20 cellular contexts compared by ENCODE assay signal in the genomic region with DNA sequence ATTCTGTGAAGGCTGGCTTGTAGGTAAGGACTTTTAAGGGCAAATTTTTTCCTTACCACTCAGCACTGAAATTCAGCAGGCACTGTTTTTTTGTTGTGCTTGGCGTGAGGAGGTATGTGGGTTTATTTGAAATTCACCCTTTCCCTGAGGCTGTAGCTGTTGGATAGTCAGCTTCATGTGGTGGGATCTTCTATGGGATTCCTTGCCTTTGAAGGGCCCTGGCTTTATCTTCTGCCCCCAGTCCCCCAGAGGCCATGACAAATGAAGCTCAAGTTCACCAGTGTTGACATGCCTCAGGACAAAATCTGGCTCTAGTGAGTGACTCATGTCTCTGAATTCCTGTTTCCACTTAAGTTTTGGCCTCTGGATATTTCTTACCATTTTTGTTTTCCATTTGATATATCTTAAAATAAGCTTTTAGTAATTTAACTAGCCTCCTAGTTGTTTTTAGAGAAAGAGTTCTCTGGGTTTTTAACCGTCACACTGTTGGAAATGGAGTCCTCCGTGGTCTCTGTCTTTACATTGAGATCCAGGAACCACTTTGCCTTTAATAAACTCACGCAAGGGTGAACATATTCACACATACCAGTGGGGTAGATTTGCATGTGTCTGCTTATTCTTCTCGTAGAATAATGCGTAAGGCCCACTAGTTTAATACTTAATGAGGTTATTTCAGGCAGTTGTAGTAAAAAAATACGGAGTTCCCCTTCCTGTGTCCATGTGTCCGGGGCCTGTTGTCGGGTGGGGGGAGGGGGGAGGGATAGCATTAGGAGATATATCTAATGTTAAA.
DNase-seq lines count a peak whose midpoint lies in the region; ATAC-seq and TF ChIP-seq lines count a peak whose summit lies in the region.
"Had no signal": no experiment of that assay in that cellular context is flagged by ENCODE, and none has a peak within 500 bp of the region (broad histone marks: within the 10 kb centered on the region; RNA-seq: fewer than 3 reads in every experiment).

No MANE protein-coding gene starts in this region.

- H4K20me1 ChIP-seq in PC-3 (ENCODE audit: low read length) = no peaks in the 10 kb centered on the region

- no peaks in the 10 kb centered on the region for H3K9me2 ChIP-seq in PC-3 (replicated peaks; ENCODE audit: low read length)

- no peak overlapping the region for H2BK5ac ChIP-seq in neuronal stem cell (ENCODE audit: low read length)

- CTCF ChIA-PET in PC-3 (lab: Charles Lee) = no interaction called here

- peaks cover 4% of the 10 kb centered on the region for H3K27me3 ChIP-seq in PC-3 (ENCODE audit: low read length)
- no peaks in the 10 kb centered on the region for H3K27me3 ChIP-seq in endodermal cell (ENCODE audit: control insufficient read depth, insufficient read depth, low read length, poor library complexity, severe bottlenecking)
- H3K27me3 ChIP-seq in neuronal stem cell (ENCODE audit: control insufficient read depth in 3 of 3, insufficient read depth in 3 of 3, low read depth in 1 of 3, low read length in 3 of 3) = no peaks in the 10 kb centered on the region
- H3K27me3 ChIP-seq: BE2C, body of pancreas, foreskin keratinocyte had no signal

- H3F3A ChIP-seq in PC-3 (ENCODE audit: low read length, unreplicated experiment) = no peaks in the 10 kb centered on the region

- H3K27ac ChIP-seq in PC-3 (ENCODE audit: low read length) (no peak overlapping the region), endodermal cell (ENCODE audit: low read depth, low read length) (no peak overlapping the region), neuronal stem cell (replicated peaks; ENCODE audit: low read length) (no peak overlapping the region)
- H3K27ac ChIP-seq: body of pancreas, foreskin keratinocyte had no signal

- peak overlapping the region; percentile 2 for H3K27ac Mint-ChIP-seq in endodermal cell
- H3K27ac Mint-ChIP-seq: activated B cell treated with CpG ODN at 0.5 μM for 24 hours; activated CD8-positive, alpha-beta memory T cell treated with anti-CD3 and anti-CD28 coated beads, Interleukin-2, amount 10 ng/mL, durations not matched to agents 7 days and 5 days; natural killer cell had no signal

- no peak overlapping the region for H3K9ac ChIP-seq in PC-3 (ENCODE audit: low read length)
- no peak overlapping the region for H3K9ac ChIP-seq in endodermal cell (ENCODE audit: extremely low read depth, low read length, poor library complexity, severe bottlenecking)
- no peak overlapping the region for H3K9ac ChIP-seq in neuronal stem cell (ENCODE audit: low read depth, low read length, poor library complexity)

- no peak overlapping the region for H4K91ac ChIP-seq in neuronal stem cell (ENCODE audit: low read depth, low read length, poor library complexity)

- no peak overlapping the region for H3K18ac ChIP-seq in neuronal stem cell (ENCODE audit: low read length)

- no peak overlapping the region for H3K4me3 ChIP-seq in PC-3 (ENCODE audit: low read length)
- no peak overlapping the region for H3K4me3 ChIP-seq in endodermal cell (ENCODE audit: low read length)
- H3K4me3 ChIP-seq in neuronal stem cell (ENCODE audit: low read length in 2 of 2) = no peak overlapping the region
- H3K4me3 ChIP-seq: body of pancreas, lung had no signal

- H2AK5ac ChIP-seq in neuronal stem cell (ENCODE audit: low read depth, low read length) = no peak overlapping the region

- no peak overlapping the region for H3K4me3 Mint-ChIP-seq in endodermal cell
- H3K4me3 Mint-ChIP-seq: activated B cell treated with CpG ODN at 0.5 μM for 24 hours; activated CD8-positive, alpha-beta memory T cell treated with anti-CD3 and anti-CD28 coated beads, Interleukin-2, amount 10 ng/mL, durations not matched to agents 7 days and 5 days; natural killer cell had no signal

- in situ Hi-C loops in KBM-7 (cut with MboI; ENCODE audit: low pct_unique_long_range_greater_than_20kb, low sequenced_read_pairs) = no loop called here

- H3K36me3 Mint-ChIP-seq in endodermal cell (ENCODE audit: low read depth) = no peaks in the 10 kb centered on the region
- H3K36me3 Mint-ChIP-seq: activated CD8-positive, alpha-beta memory T cell treated with anti-CD3 and anti-CD28 coated beads, Interleukin-2, amount 10 ng/mL, durations not matched to agents 7 days and 5 days; natural killer cell had no signal

- H3K27me3 Mint-ChIP-seq in endodermal cell (ENCODE audit: insufficient read depth) = no peaks in the 10 kb centered on the region
- H3K27me3 Mint-ChIP-seq: activated B cell treated with CpG ODN at 0.5 μM for 24 hours; activated CD8-positive, alpha-beta memory T cell treated with anti-CD3 and anti-CD28 coated beads, Interleukin-2, amount 10 ng/mL, durations not matched to agents 7 days and 5 days had no signal

- H3K79me2 ChIP-seq in PC-3 (ENCODE audit: low read length) = no peaks in the 10 kb centered on the region

- DNase-seq in EL = peak; percentile 91
- peak; percentile 25 for DNase-seq in PC-3
- DNase-seq in endodermal cell = no peak
- DNase-seq in neuronal stem cell (ENCODE audit: low spot score) = no peak
- no peak for DNase-seq in stimulated activated CD4-positive, alpha-beta T cell treated with anti-CD3 and anti-CD28 coated beads, Interleukin-4, amount 100 ng/mL, for 1 hour
- DNase-seq in KBM-7 = no peak
- DNase-seq in activated CD4-positive, CD25-positive, alpha-beta regulatory T cell (lab: John Stamatoyannopoulos, UW) = no peak
- DNase-seq: activated B cell treated with CpG ODN at 0.5 μM for 24 hours; activated CD8-positive, alpha-beta memory T cell treated with anti-CD3 and anti-CD28 coated beads, Interleukin-2, amount 10 ng/mL, durations not matched to agents 7 days and 5 days; activated gamma-delta T cell; BE2C; body of pancreas; natural killer cell; NCI-H774; RPMI8226; T-helper 1 cell had no signal

- H3K4me1 ChIP-seq in PC-3 (ENCODE audit: insufficient read depth, low read length) (no peaks in the 10 kb centered on the region), endodermal cell (ENCODE audit: control insufficient read depth, insufficient read depth, low read length) (no peaks in the 10 kb centered on the region), neuronal stem cell (ENCODE audit: control insufficient read depth in 2 of 2, insufficient read depth in 1 of 2, low read depth in 1 of 2, low read length in 2 of 2) (peaks cover 2 to 4% of the 10 kb centered on the region in 2 donors)
- H3K4me1 ChIP-seq: BE2C, body of pancreas, foreskin keratinocyte had no signal

- H2AFZ ChIP-seq in PC-3 (ENCODE audit: low read length) (no peak overlapping the region), neuronal stem cell (ENCODE audit: low read length) (peak overlapping the region; percentile 38)

- no peaks in the 10 kb centered on the region for H3K9me3 Mint-ChIP-seq in endodermal cell
- H3K9me3 Mint-ChIP-seq: activated B cell treated with CpG ODN at 0.5 μM for 24 hours, natural killer cell had no signal

- no peaks in the 10 kb centered on the region for H3K9me3 ChIP-seq in PC-3 (ENCODE audit: low read length)
- H3K9me3 ChIP-seq in endodermal cell (ENCODE audit: control insufficient read depth, low read length) = no peaks in the 10 kb centered on the region
- H3K9me3 ChIP-seq in neuronal stem cell (replicated peaks in 1 of 2; ENCODE audit: control insufficient read depth in 2 of 2, insufficient read depth in 1 of 2, low read depth in 1 of 2, low read length in 2 of 2) = no peaks in the 10 kb centered on the region
- H3K9me3 ChIP-seq: BE2C, body of pancreas had no signal

- POLR2A ChIA-PET in PC-3 (lab: Charles Lee; ENCODE audit: unreplicated experiment) = no interaction called here

- H4K8ac ChIP-seq in neuronal stem cell (ENCODE audit: low read depth, low read length) = no peak overlapping the region

- TF ChIP-seq CTCF in PC-3 (conservative IDR thresholded peaks at IDR 0.05; ENCODE audit: low read depth, low read length) (no peak), endodermal cell (conservative IDR thresholded peaks at IDR 0.05) (no peak)

- no peak overlapping the region for H3K23ac ChIP-seq in neuronal stem cell (ENCODE audit: low read depth, low read length, poor library complexity)

- WGBS in endodermal cell (ENCODE audit: insufficient coverage in 1 of 2, insufficient read length in 1 of 2), 2 experiments = 95% methylated on average over 9 of the region's 9 CpGs; no CpG with 5 or more reads in 1 of the 2 experiments
- no CpG with 5 or more reads among the region's 9 CpGs for WGBS in neuronal stem cell (ENCODE audit: extremely low coverage in 2 of 2, insufficient read length in 2 of 2, insufficient replicate concordance in 1 of 2), 2 donors

- H2BK12ac ChIP-seq in neuronal stem cell (ENCODE audit: low read length) = no peak overlapping the region

- H3K4me1 Mint-ChIP-seq in endodermal cell = peaks cover 26% of the 10 kb centered on the region
- H3K4me1 Mint-ChIP-seq: activated B cell treated with CpG ODN at 0.5 μM for 24 hours; activated CD8-positive, alpha-beta memory T cell treated with anti-CD3 and anti-CD28 coated beads, Interleukin-2, amount 10 ng/mL, durations not matched to agents 7 days and 5 days; natural killer cell had no signal

- H2BK120ac ChIP-seq in neuronal stem cell (ENCODE audit: low read depth, low read length) = no peak overlapping the region

- no TSS peak for BruUV-seq in PC-3 (replicated peaks; lab: Mats Ljungman, UMichigan)

- no peak overlapping the region for H3K14ac ChIP-seq in neuronal stem cell (ENCODE audit: low read length)

- H3K4me2 ChIP-seq in PC-3 (ENCODE audit: low read length) = no peak overlapping the region
- H3K4me2 ChIP-seq in neuronal stem cell (ENCODE audit: insufficient read depth, low read length, poor library complexity, severe bottlenecking) = no peak overlapping the region

- H2BK15ac ChIP-seq in neuronal stem cell (ENCODE audit: low read length) = no peak overlapping the region

- ATAC-seq in PC-3 (no peak), HG02852 (IDR thresholded peaks at IDR 0.05; ENCODE audit: unreplicated experiment) (no peak)
- ATAC-seq: activated CD8-positive, alpha-beta memory T cell treated with anti-CD3 and anti-CD28 coated beads, Interleukin-2, amount 10 ng/mL, durations not matched to agents 7 days and 5 days; body of pancreas; foreskin keratinocyte; HepG2; natural killer cell had no signal

- intact Hi-C loops in PC-3 (cut with micrococcal nuclease) = no loop called here

- H3K36me3 ChIP-seq in PC-3 (ENCODE audit: low read depth, low read length) (no peaks in the 10 kb centered on the region), endodermal cell (ENCODE audit: control insufficient read depth, insufficient read depth, low read length) (no peaks in the 10 kb centered on the region), neuronal stem cell (replicated peaks in 1 of 2; ENCODE audit: control insufficient read depth in 2 of 2, insufficient read depth in 2 of 2, low read length in 2 of 2) (no peaks in the 10 kb centered on the region)
- H3K36me3 ChIP-seq: BE2C had no signal

- H3K79me1 ChIP-seq in neuronal stem cell (ENCODE audit: low read depth, low read length) = no peaks in the 10 kb centered on the region

- no peak overlapping the region for H3K4ac ChIP-seq in neuronal stem cell (ENCODE audit: low read length)

Comparison
In these comparisons a context has a peak if more than half of its experiments do, and no peak if none do; other contexts are left out.
1. DNase-seq: peak in EL (single experiment) and PC-3 (single experiment); none in endodermal cell (single experiment), neuronal stem cell (single experiment), stimulated activated CD4-positive, alpha-beta T cell treated with anti-CD3 and anti-CD28 coated beads, Interleukin-4, amount 100 ng/mL, for 1 hour (single experiment), KBM-7 (single experiment) and activated CD4-positive, CD25-positive, alpha-beta regulatory T cell (0 of 4).